Comparison of ENCODE assay signal across 12 cellular contexts in the genomic region with DNA sequence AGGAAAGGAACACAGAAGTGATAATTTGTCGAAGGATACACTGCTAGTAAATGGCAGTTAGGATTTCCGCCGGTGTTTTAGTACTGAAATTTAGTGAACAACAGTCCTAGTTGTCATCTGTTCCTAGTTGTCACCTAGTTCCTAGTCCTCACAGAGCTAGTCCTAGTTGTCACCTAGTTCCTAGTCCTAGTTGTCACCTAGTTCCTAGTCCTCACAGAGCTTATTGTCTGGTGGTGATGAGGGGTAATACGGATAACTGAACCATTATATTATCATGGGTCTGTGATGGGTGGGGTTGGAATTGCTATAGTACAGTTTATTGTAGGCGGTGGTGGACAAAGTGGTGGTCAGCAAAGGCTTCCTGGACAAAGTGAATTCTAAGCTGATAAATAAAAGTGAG. TPM values are rescaled to one million over a fixed set of nuclear protein-coding genes. Genes with fewer than 3 reads are reported as not detected.
DNase-seq lines count a peak whose midpoint lies in the region; ATAC-seq and TF ChIP-seq lines count a peak whose summit lies in the region.
"Had no signal": no experiment of that assay in that cellular context is flagged by ENCODE, and none has a peak within 500 bp of the region (broad histone marks: within the 10 kb centered on the region; RNA-seq: fewer than 3 reads in every experiment).

No MANE protein-coding gene starts in this region.

- intact Hi-C loops in activated CD4-positive, alpha-beta T cell treated with anti-CD3 and anti-CD28 coated beads for 36 hours (cut with DNase I, micrococcal nuclease), result loop anchor here (5.0 to 10.0 kb wide), 5 partner anchors 49 to 934 kb away; partner anchors contain the start of genes DSP (in 1 of the 2), SLC35B3 (in 1 of the 2) and TXNDC5 (in 1 of the 2)

- no peak overlapping the region for H3K27ac ChIP-seq in coronary artery
- H3K27ac ChIP-seq: RWPE1, upper lobe of left lung had no signal

- peak overlapping the region; percentile 7 for H3K27ac Mint-ChIP-seq in activated CD4-positive, alpha-beta T cell treated with anti-CD3 and anti-CD28 coated beads for 36 hours
- H3K27ac Mint-ChIP-seq in neural crest cell (ENCODE audit: unreplicated experiment), result no peak overlapping the region

- no peak for DNase-seq in activated CD4-positive, alpha-beta T cell treated with anti-CD3 and anti-CD28 coated beads for 36 hours
- no peak for DNase-seq in activated CD4-positive, alpha-beta T cell treated with anti-CD3 and anti-CD28 coated beads for 48 hours
- DNase-seq in NAMALWA (ENCODE audit: low spot score), result peak; percentile 22
- DNase-seq in coronary artery (ENCODE audit: low spot score), result no peak
- DNase-seq in neural crest cell (ENCODE audit: low read depth, low spot score), result no peak
- no peak for DNase-seq in SHP77 (lab: John Stamatoyannopoulos, UW)
- DNase-seq in stimulated activated CD4-positive, alpha-beta T cell treated with anti-CD3 and anti-CD28 coated beads, Interleukin-2, amount 100 ng/mL, for 24 hours, result no peak
- DNase-seq: head of caudate nucleus, NCI-H2081 treated with DMSO at 0.1 percent for 48 hours, upper lobe of left lung had no signal

- H3K4me1 Mint-ChIP-seq in activated CD4-positive, alpha-beta T cell treated with anti-CD3 and anti-CD28 coated beads for 36 hours, result peaks cover 39% of the 10 kb centered on the region
- H3K4me1 Mint-ChIP-seq in neural crest cell, result peaks cover 40% of the 10 kb centered on the region

- H3K9me3 Mint-ChIP-seq in activated CD4-positive, alpha-beta T cell treated with anti-CD3 and anti-CD28 coated beads for 36 hours (ENCODE audit: low read depth), result no peaks in the 10 kb centered on the region
- H3K9me3 Mint-ChIP-seq in neural crest cell, result no peaks in the 10 kb centered on the region

- no peaks in the 10 kb centered on the region for H3K27me3 Mint-ChIP-seq in activated CD4-positive, alpha-beta T cell treated with anti-CD3 and anti-CD28 coated beads for 36 hours
- no peaks in the 10 kb centered on the region for H3K27me3 Mint-ChIP-seq in neural crest cell (ENCODE audit: low read depth)

- H3K4me3 ChIP-seq in coronary artery, result peak overlapping the region; percentile 96

- ATAC-seq in activated CD4-positive, alpha-beta T cell treated with anti-CD3 and anti-CD28 coated beads for 36 hours, result no peak
- no peak for ATAC-seq in GM19324 (IDR thresholded peaks at IDR 0.05; ENCODE audit: low FRiP score, unreplicated experiment)

- CTCF ChIA-PET in activated CD4-positive, alpha-beta T cell treated with anti-CD3 and anti-CD28 coated beads for 36 hours (lab: Charles Lee), result interaction anchor here (0.8 to 1.7 kb wide), 2 partner anchors 12 to 18 kb away, joined by 3 to 7 read pairs; no protein-coding TSS in a partner anchor

- TF ChIP-seq CTCF in coronary artery (IDR thresholded peaks at IDR 0.05), result no peak
- no peak for TF ChIP-seq CTCF in neural crest cell (conservative IDR thresholded peaks at IDR 0.05)

- H3K36me3 Mint-ChIP-seq in activated CD4-positive, alpha-beta T cell treated with anti-CD3 and anti-CD28 coated beads for 36 hours (ENCODE audit: low read depth), result peaks cover 21% of the 10 kb centered on the region
- H3K36me3 Mint-ChIP-seq in neural crest cell (ENCODE audit: low read depth), result peaks cover 12% of the 10 kb centered on the region

- peak overlapping the region; percentile 96 for H3K4me3 Mint-ChIP-seq in activated CD4-positive, alpha-beta T cell treated with anti-CD3 and anti-CD28 coated beads for 36 hours
- H3K4me3 Mint-ChIP-seq in neural crest cell, result peak overlapping the region; percentile 100

- POLR2A ChIA-PET in activated CD4-positive, alpha-beta T cell treated with anti-CD3 and anti-CD28 coated beads for 36 hours (lab: Charles Lee), result no interaction called here

RNA-seq across cellular contexts. Expression of gene SNRNP48, which starts 1.8 kb away (rescaled TPM):
- total RNA-seq in activated CD4-positive, alpha-beta T cell treated with anti-CD3 and anti-CD28 coated beads for 36 hours, result 10 to 100 TPM; 19.4 to 20.9 TPM
- 22.5 and 23.2 TPM in 2 replicates for total RNA-seq in neural crest cell

RNA-seq across cellular contexts. Expression of gene DSP, which starts 50.3 kb away (rescaled TPM):
- total RNA-seq in activated CD4-positive, alpha-beta T cell treated with anti-CD3 and anti-CD28 coated beads for 36 hours, result under 1 TPM; 0.05 to 0.09 TPM
- total RNA-seq in neural crest cell, result 9.4 and 9.5 TPM in 2 replicates
